ENCODE assay signal across 13 cellular contexts in the genomic region with DNA sequence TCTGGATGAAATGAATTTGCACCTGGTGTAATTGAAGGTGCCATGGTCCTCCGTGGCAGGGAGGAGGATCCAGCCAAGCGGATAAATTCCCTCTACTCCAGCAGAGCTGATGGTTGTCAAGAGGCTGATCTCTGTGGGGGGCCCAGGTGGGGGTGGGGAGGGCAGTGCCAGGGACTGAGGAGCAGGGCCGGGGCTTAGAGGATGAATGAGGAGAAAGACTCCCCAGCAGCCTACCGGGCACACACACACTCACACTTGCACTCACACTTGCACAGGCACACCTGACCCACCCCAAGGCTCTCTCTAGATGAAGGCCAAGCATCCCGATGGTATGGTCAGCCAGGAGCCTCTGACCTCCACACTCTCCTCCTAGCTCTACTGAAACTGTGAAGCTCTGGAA.
"Had no signal": no experiment of that assay in that cellular context is flagged by ENCODE, and none has a peak within 500 bp of the region (broad histone marks: within the 10 kb centered on the region; RNA-seq: fewer than 3 reads in every experiment).

No MANE protein-coding gene starts in this region.

- H3K27ac ChIP-seq: adrenal gland, cardiac muscle cell, pancreas had no signal

- H3K4me1 ChIP-seq: adrenal gland, pancreas had no signal

- DNase-seq: activated CD4-positive, alpha-beta T cell treated with anti-CD3 and anti-CD28 coated beads for 48 hours; activated CD8-positive, alpha-beta memory T cell treated with anti-CD3 and anti-CD28 coated beads, Interleukin-2, amount 50 U/mL, for 4 hours; activated CD8-positive, alpha-beta T cell treated with anti-CD3 and anti-CD28 coated beads for 36 hours; activated effector memory CD4-positive, alpha-beta T cell treated with anti-CD3 and anti-CD28 coated beads, Interleukin-2, amount 50 U/mL, for 16 hours; dorsolateral prefrontal cortex; left ventricle myocardium superior; mesenchymal stem cell; stimulated activated CD4-positive, alpha-beta T cell treated with anti-CD3 and anti-CD28 coated beads, Interleukin-2, amount 100 ng/mL, for 48 hours; T-helper 2 cell had no signal

- H3K36me3 ChIP-seq: adrenal gland, cardiac muscle cell, pancreas had no signal

- H3K9me3 ChIP-seq: adrenal gland, pancreas had no signal

- ATAC-seq: left ventricle myocardium superior; pancreas; stimulated activated memory B cell treated with anti-CD40 and anti-IgM and Interleukin-4, amounts not matched to agents 10 μg/mL and 1 μg/mL and 100 μg/mL, for 72 hours had no signal

- H3K4me3 ChIP-seq: adrenal gland, cardiac muscle cell, dorsolateral prefrontal cortex, pancreas had no signal

- H3K27me3 ChIP-seq: cardiac muscle cell, pancreas had no signal
